11 cellular contexts compared by ENCODE assay signal in genomic region chr21:45318556-45319341, GRCh38. TPM values are rescaled to one million over a fixed set of nuclear protein-coding genes. Genes with fewer than 3 reads are reported as not detected.
DNase-seq lines count a peak whose midpoint lies in the region; ATAC-seq and TF ChIP-seq lines count a peak whose summit lies in the region.
"Had no signal": no experiment of that assay in that cellular context is flagged by ENCODE, and none has a peak within 500 bp of the region (broad histone marks: within the 10 kb centered on the region; RNA-seq: fewer than 3 reads in every experiment).

No MANE protein-coding gene starts in this region.

- no peak overlapping the region for H3K4me3 ChIP-seq in AG04450 (ENCODE audit: low read depth, low read length)
- H3K4me3 ChIP-seq in Peyer's patch, result no peak overlapping the region
- H3K4me3 ChIP-seq in gastroesophageal sphincter, result no peak overlapping the region
- H3K4me3 ChIP-seq in neural progenitor cell, result no peak overlapping the region

- no peaks in the 10 kb centered on the region for H3K79me2 ChIP-seq in neural progenitor cell (ENCODE audit: low read depth)

- H3K27ac ChIP-seq in AG04450 (ENCODE audit: low read depth, low read length) (peak overlapping the region; percentile 71), Peyer's patch (peak overlapping the region; percentile 38 to 76 (median 62)), gastroesophageal sphincter (peak overlapping the region in 3 of 4 donors; percentile 82 to 91 (median 82)), neural progenitor cell (no peak overlapping the region)
- H3K27ac ChIP-seq: C4-2B had no signal

- peaks cover 12% of the 10 kb centered on the region for H3K4me1 Mint-ChIP-seq in neural progenitor cell
- H3K4me1 Mint-ChIP-seq in stimulated activated memory B cell treated with anti-CD40 and anti-IgM and Interleukin-4, amounts not matched to agents 10 μg/mL and 1 μg/mL and 100 μg/mL, for 72 hours, result peaks cover 12% of the 10 kb centered on the region

- no peak for TF ChIP-seq CTCF in AG04450 (IDR thresholded peaks at IDR 0.05; ENCODE audit: low read depth, low read length)
- TF ChIP-seq CTCF in Peyer's patch (IDR thresholded peaks at IDR 0.05), result no peak
- no peak for TF ChIP-seq CTCF in gastroesophageal sphincter (IDR thresholded peaks at IDR 0.05)
- no peak for TF ChIP-seq CTCF in neural progenitor cell (IDR thresholded peaks at IDR 0.05)

- H3K9me3 ChIP-seq in AG04450 (ENCODE audit: control insufficient read depth, insufficient read depth, low read length) (peaks cover 3% of the 10 kb centered on the region; the same call in 1 of the 2 replicates), Peyer's patch (no peaks in the 10 kb centered on the region), gastroesophageal sphincter (no peaks in the 10 kb centered on the region), neural progenitor cell (ENCODE audit: low read depth) (no peaks in the 10 kb centered on the region)

- peak overlapping the region; percentile 64 for H3K4me3 Mint-ChIP-seq in neural progenitor cell
- H3K4me3 Mint-ChIP-seq in stimulated activated memory B cell treated with anti-CD40 and anti-IgM and Interleukin-4, amounts not matched to agents 10 μg/mL and 1 μg/mL and 100 μg/mL, for 72 hours, result no peak overlapping the region

- no peak overlapping the region for H2AFZ ChIP-seq in neural progenitor cell (replicated peaks)

- H3K4me1 ChIP-seq in Peyer's patch (peaks cover 0 to 24% (median 0%) of the 10 kb centered on the region in 4 donors), gastroesophageal sphincter (peaks cover 0 to 73% (median 52%) of the 10 kb centered on the region in 3 donors), neural progenitor cell (peaks cover 10% of the 10 kb centered on the region)

- peak overlapping the region; percentile 93 for H3K27ac Mint-ChIP-seq in neural progenitor cell
- H3K27ac Mint-ChIP-seq in stimulated activated memory B cell treated with anti-CD40 and anti-IgM and Interleukin-4, amounts not matched to agents 10 μg/mL and 1 μg/mL and 100 μg/mL, for 72 hours, result no peak overlapping the region

- TF ChIP-seq EP300 in gastroesophageal sphincter (IDR thresholded peaks at IDR 0.05), result no peak

- H3K27me3 ChIP-seq in AG04450 (ENCODE audit: control insufficient read depth, insufficient read depth, low read length) (no peaks in the 10 kb centered on the region), Peyer's patch (no peaks in the 10 kb centered on the region), gastroesophageal sphincter (no peaks in the 10 kb centered on the region), neural progenitor cell (no peaks in the 10 kb centered on the region)

- ATAC-seq in gastroesophageal sphincter, result peak; percentile 68
- ATAC-seq in GM18907 (IDR thresholded peaks at IDR 0.05; ENCODE audit: unreplicated experiment), result no peak
- no peak for ATAC-seq in stimulated activated memory B cell treated with anti-CD40 and anti-IgM and Interleukin-4, amounts not matched to agents 10 μg/mL and 1 μg/mL and 100 μg/mL, for 72 hours

- TF ChIP-seq POLR2A in Peyer's patch (IDR thresholded peaks at IDR 0.05) (no peak), gastroesophageal sphincter (IDR thresholded peaks at IDR 0.05) (no peak)

- no peaks in the 10 kb centered on the region for H3K36me3 Mint-ChIP-seq in neural progenitor cell
- H3K36me3 Mint-ChIP-seq in stimulated activated memory B cell treated with anti-CD40 and anti-IgM and Interleukin-4, amounts not matched to agents 10 μg/mL and 1 μg/mL and 100 μg/mL, for 72 hours, result no peaks in the 10 kb centered on the region

- H3K4me2 ChIP-seq in neural progenitor cell, result no peak overlapping the region

- no peaks in the 10 kb centered on the region for H3F3A ChIP-seq in neural progenitor cell (ENCODE audit: low read depth)

- CTCF ChIA-PET in AG04450 (lab: Charles Lee), result interaction anchor here (1.4 kb wide), 1 partner anchor 121 kb away, joined by 4 read pairs; no protein-coding TSS in a partner anchor

- H3K36me3 ChIP-seq in Peyer's patch (no peaks in the 10 kb centered on the region), gastroesophageal sphincter (no peaks in the 10 kb centered on the region), neural progenitor cell (no peaks in the 10 kb centered on the region)

- WGBS in gastroesophageal sphincter (ENCODE audit: low coverage in 1 of 2), 2 donors, result 80 to 87% methylated on average over 2 to 5 of the region's 22 CpGs

- DNase-seq in AG04450 (ENCODE audit: low read depth, low spot score) (no peak), Peyer's patch (peak in 2 of 3 donors; percentile 59 to 71), neural progenitor cell (ENCODE audit: low spot score) (no peak), Kasumi-1 (lab: John Stamatoyannopoulos, UW) (no peak), T-helper 9 cell (no peak)
- DNase-seq: activated effector memory CD4-positive, alpha-beta T cell treated with Interleukin-2 at 50 U/mL for 16 hours; NCI-H187 treated with DMSO at 0.1 percent for 48 hours had no signal

- POLR2A ChIA-PET in AG04450 (lab: Yijun Ruan, JAX), result no interaction called here

- H3K9me3 Mint-ChIP-seq in neural progenitor cell, result peaks cover 9% of the 10 kb centered on the region
- H3K9me3 Mint-ChIP-seq in stimulated activated memory B cell treated with anti-CD40 and anti-IgM and Interleukin-4, amounts not matched to agents 10 μg/mL and 1 μg/mL and 100 μg/mL, for 72 hours, result no peaks in the 10 kb centered on the region

- H4K20me1 ChIP-seq in neural progenitor cell (ENCODE audit: low read depth), result no peaks in the 10 kb centered on the region

- no peaks in the 10 kb centered on the region for H3K27me3 Mint-ChIP-seq in neural progenitor cell (ENCODE audit: insufficient read depth, low read depth)
- H3K27me3 Mint-ChIP-seq in stimulated activated memory B cell treated with anti-CD40 and anti-IgM and Interleukin-4, amounts not matched to agents 10 μg/mL and 1 μg/mL and 100 μg/mL, for 72 hours, result peaks cover 89% of the 10 kb centered on the region

- no peak overlapping the region for H3K9ac ChIP-seq in neural progenitor cell

RNA-seq across cellular contexts. Expression of gene POFUT2, which starts 31.1 kb away (rescaled TPM):
- 34.2 and 35.5 TPM in 2 replicates for polyA plus RNA-seq in AG04450 (2011; rRNA removed)
- polyA minus RNA-seq in AG04450 (2011; rRNA and poly(A)+ RNA removed), result 15.6 and 26.6 TPM in 2 replicates
- total RNA-seq in Peyer's patch, result 10 to 100 TPM; 25.6 to 76.4 (median 47.6) TPM
- total RNA-seq in gastroesophageal sphincter, result 10 to 100 TPM; 17.6 to 31.1 (median 24.2) TPM
- 28.5 and 42.7 TPM in 2 replicates for total RNA-seq in neural progenitor cell (ENCODE audit: low replicate concordance)

Comparison
In these comparisons a context has a peak if more than half of its experiments do, and no peak if none do; other contexts are left out.
1. DNase-seq: peak in Peyer's patch (2 of 3); none in AG04450 (single experiment), neural progenitor cell (single experiment), Kasumi-1 (0 of 2) and T-helper 9 cell (single experiment).